Comparison of ENCODE assay signal across 25 cellular contexts in the genomic region with DNA sequence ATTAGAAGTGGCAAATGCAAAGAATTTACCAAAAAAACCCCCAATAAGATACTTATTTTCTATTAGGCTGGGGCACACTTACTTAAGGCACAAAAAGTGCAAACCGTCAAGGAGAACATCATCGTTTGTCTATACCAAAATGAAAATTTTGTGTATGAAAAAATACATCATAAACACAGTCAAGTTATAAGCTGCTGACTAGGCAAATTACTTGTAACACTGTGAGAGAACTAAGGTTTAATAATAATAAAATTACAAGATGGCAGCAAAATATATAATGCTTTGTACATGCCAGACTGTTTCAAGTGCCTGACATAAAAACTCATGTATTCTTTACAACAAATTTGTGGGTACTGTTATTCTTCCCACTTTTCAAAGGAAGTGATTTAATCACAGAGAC.
DNase-seq lines count a peak whose midpoint lies in the region; ATAC-seq, FAIRE-seq and TF ChIP-seq lines count a peak whose summit lies in the region.
"Had no signal": no experiment of that assay in that cellular context is flagged by ENCODE, and none has a peak within 500 bp of the region (broad histone marks: within the 10 kb centered on the region; RNA-seq: fewer than 3 reads in every experiment).

No MANE protein-coding gene starts in this region.

- H3K9me3 Mint-ChIP-seq in endothelial cell (ENCODE audit: unreplicated experiment): peaks cover 15% of the 10 kb centered on the region

- no peaks in the 10 kb centered on the region for H3K27me3 Mint-ChIP-seq in endothelial cell (ENCODE audit: unreplicated experiment)
- H3K27me3 Mint-ChIP-seq: CD4-positive, alpha-beta memory T cell; CD4-positive, CD25-positive, alpha-beta regulatory T cell had no signal

- H3K4me1 Mint-ChIP-seq in endothelial cell (ENCODE audit: unreplicated experiment): no peaks in the 10 kb centered on the region
- H3K4me1 Mint-ChIP-seq: CD14-positive monocyte; CD4-positive, alpha-beta memory T cell; CD4-positive, CD25-positive, alpha-beta regulatory T cell; CD8-positive, alpha-beta memory T cell had no signal

- H2AFZ ChIP-seq in HepG2 (ENCODE audit: low read length): no peak overlapping the region
- H2AFZ ChIP-seq in K562 (ENCODE audit: low read depth, low read length): no peak overlapping the region

- no peak for TF ChIP-seq CTCF in HepG2 (CRISPR knock-in tag; IDR thresholded peaks at IDR 0.05)
- no peak for TF ChIP-seq CTCF in right lobe of liver (IDR thresholded peaks at IDR 0.05)
- TF ChIP-seq CTCF in K562 (IDR thresholded peaks at IDR 0.05 in 2 of 3, conservative IDR thresholded peaks at IDR 0.05 in 1 of 3; ENCODE audit: insufficient read depth in 2 of 3, low read depth in 1 of 3, low read length in 3 of 3): no peak
- TF ChIP-seq CTCF in endothelial cell (IDR thresholded peaks at IDR 0.05; ENCODE audit: unreplicated experiment): no peak

- FAIRE-seq in HepG2 (lab: Jason Lieb, UNC) (no peak), K562 (lab: Jason Lieb, UNC) (no peak)
- FAIRE-seq: GM12878, GM12892, GM18507 had no signal

- H3K79me2 ChIP-seq in HepG2 (ENCODE audit: insufficient read depth, low read length) (no peaks in the 10 kb centered on the region), K562 (ENCODE audit: control insufficient read depth, insufficient read depth, low read length) (no peaks in the 10 kb centered on the region)

- in situ Hi-C loops in HepG2 (cut with HindIII; ENCODE audit: extremely low pct_ligation_motif_present, low pct_unique_long_range_greater_than_20kb) (no loop called here), K562 (cut with MboI) (no loop called here)

- DNase-seq in HepG2 (ENCODE audit: low spot score) (no peak), right lobe of liver (no peak), K562 (ENCODE audit: extremely low read depth in 1 of 4, low spot score in 3 of 4) (no peak), endothelial cell (ENCODE audit: low spot score) (no peak), NCI-H345 (lab: John Stamatoyannopoulos, UW) (no peak)
- DNase-seq: ACHN; BE2C; C1 segment of cervical spinal cord; CD4-positive, alpha-beta memory T cell; CD4-positive, CD25-positive, alpha-beta regulatory T cell; CD8-positive, alpha-beta memory T cell; COR-L47; DMS 273 treated with DMSO at 0.1 percent for 48 hours; DMS153; DMS53; DMS79; DND-41; EL; GDM1 had no signal

- H3K9ac ChIP-seq in HepG2 (ENCODE audit: insufficient read depth, low read depth, low read length) (no peak overlapping the region), K562 (ENCODE audit: insufficient read depth in 1 of 2, low read depth in 2 of 2, low read length in 2 of 2) (no peak overlapping the region)
- H3K9ac ChIP-seq: BLaER1 had no signal

- no peak for TF ChIP-seq EP300 in HepG2 (IDR thresholded peaks at IDR 0.05; ENCODE audit: low read depth in 2 of 2, low read length in 2 of 2)
- no peak for TF ChIP-seq EP300 in HepG2 (CRISPR knock-in tag; IDR thresholded peaks at IDR 0.05; ENCODE audit: borderline replicate concordance)
- TF ChIP-seq EP300 in K562 (IDR thresholded peaks at IDR 0.05; ENCODE audit: low read length): no peak

- no peaks in the 10 kb centered on the region for H4K20me1 ChIP-seq in HepG2 (ENCODE audit: insufficient read depth, low read length)
- H4K20me1 ChIP-seq in K562 (replicated peaks; ENCODE audit: control insufficient read depth, insufficient read depth, low read length): no peaks in the 10 kb centered on the region
- H4K20me1 ChIP-seq: BLaER1 had no signal

- H3K27ac ChIP-seq in HepG2 (ENCODE audit: extremely low read length, insufficient read depth, low read length): no peak overlapping the region
- no peak overlapping the region for H3K27ac ChIP-seq in right lobe of liver
- H3K27ac ChIP-seq in K562 (ENCODE audit: extremely low read depth, low read depth, low read length): no peak overlapping the region
- H3K27ac ChIP-seq: 22Rv1, BLaER1 had no signal

- H3K4me2 ChIP-seq in HepG2 (ENCODE audit: low read depth, low read length) (no peak overlapping the region), K562 (ENCODE audit: insufficient read depth, low read length) (no peak overlapping the region)
- H3K4me2 ChIP-seq: BLaER1 had no signal

- H3K9me1 ChIP-seq in K562 (ENCODE audit: control insufficient read depth, insufficient read depth, low read length): no peaks in the 10 kb centered on the region

- POLR2A ChIA-PET in HepG2 (lab: Yijun Ruan, JAX) (no interaction called here), K562 (lab: Yijun Ruan, JAX) (no interaction called here)

- BruUV-seq in HepG2 (replicated peaks; lab: Mats Ljungman, UMichigan) (no TSS peak), K562 (replicated peaks; lab: Mats Ljungman, UMichigan) (no TSS peak)

- H3K9me3 ChIP-seq in HepG2 (ENCODE audit: low read length) (no peaks in the 10 kb centered on the region), right lobe of liver (no peaks in the 10 kb centered on the region), K562 (replicated peaks; ENCODE audit: control insufficient read depth, insufficient read depth, low read depth, low read length) (0 out of 2 replicates have a peak, but pooled peaks cover 2% of the 10 kb centered on the region)
- H3K9me3 ChIP-seq: BE2C, BLaER1 had no signal

- no peaks in the 10 kb centered on the region for H3K36me3 Mint-ChIP-seq in endothelial cell (ENCODE audit: low read depth, unreplicated experiment)
- H3K36me3 Mint-ChIP-seq: CD14-positive monocyte; CD4-positive, alpha-beta memory T cell; CD4-positive, CD25-positive, alpha-beta regulatory T cell; CD8-positive, alpha-beta memory T cell had no signal

- H3K27me3 ChIP-seq in HepG2 (ENCODE audit: control insufficient read depth in 1 of 2, insufficient read depth in 2 of 2, low read length in 2 of 2): no peaks in the 10 kb centered on the region
- H3K27me3 ChIP-seq in right lobe of liver: no peaks in the 10 kb centered on the region
- H3K27me3 ChIP-seq in K562 (ENCODE audit: control insufficient read depth in 2 of 2, insufficient read depth in 2 of 2, low read length in 2 of 2): no peaks in the 10 kb centered on the region
- H3K27me3 ChIP-seq: BE2C, BLaER1 had no signal

- TF ChIP-seq POLR2A in HepG2 (IDR thresholded peaks at IDR 0.05; ENCODE audit: insufficient read depth in 1 of 2, low read depth in 2 of 2, low read length in 2 of 2) (no peak), right lobe of liver (IDR thresholded peaks at IDR 0.05) (no peak), K562 (conservative IDR thresholded peaks at IDR 0.05) (no peak)

- TF ChIP-seq RAD21 in HepG2 (CRISPR knock-in tag; IDR thresholded peaks at IDR 0.05): no peak
- no peak for TF ChIP-seq RAD21 in K562 (CRISPR knock-in tag; conservative IDR thresholded peaks at IDR 0.05 in 1 of 2, IDR thresholded peaks at IDR 0.05 in 1 of 2)

- intact Hi-C loops in HepG2 (cut with micrococcal nuclease; ENCODE audit: unreplicated experiment) (no loop called here), right lobe of liver (cut with DNase I) (no loop called here), K562 (cut with micrococcal nuclease) (no loop called here)

- H3K4me3 ChIP-seq in HepG2 (replicated peaks in 1 of 3; ENCODE audit: insufficient read depth in 1 of 3, low read depth in 2 of 3, low read length in 3 of 3) (no peak overlapping the region), right lobe of liver (no peak overlapping the region), K562 (no peak overlapping the region)
- H3K4me3 ChIP-seq: BLaER1, GM12878 had no signal

- ATAC-seq in HepG2: no peak
- no peak for ATAC-seq in right lobe of liver
- ATAC-seq in K562: no peak
- ATAC-seq: GM12878 had no signal

- H3K4me1 ChIP-seq in HepG2 (ENCODE audit: insufficient read depth, low read length) (no peaks in the 10 kb centered on the region), right lobe of liver (no peaks in the 10 kb centered on the region), K562 (replicated peaks in 1 of 2; ENCODE audit: control insufficient read depth in 2 of 2, insufficient read depth in 2 of 2, low read length in 2 of 2) (no peaks in the 10 kb centered on the region)
- H3K4me1 ChIP-seq: BE2C, BLaER1 had no signal

- H3K27ac Mint-ChIP-seq in endothelial cell (ENCODE audit: unreplicated experiment): no peak overlapping the region
- H3K27ac Mint-ChIP-seq: CD14-positive monocyte; CD4-positive, alpha-beta memory T cell; CD4-positive, CD25-positive, alpha-beta regulatory T cell; CD8-positive, alpha-beta memory T cell had no signal

- no peaks in the 10 kb centered on the region for H3K36me3 ChIP-seq in HepG2 (replicated peaks in 1 of 2; ENCODE audit: control insufficient read depth in 1 of 2, insufficient read depth in 2 of 2, low read length in 2 of 2)
- no peaks in the 10 kb centered on the region for H3K36me3 ChIP-seq in right lobe of liver
- no peaks in the 10 kb centered on the region for H3K36me3 ChIP-seq in K562 (ENCODE audit: control insufficient read depth, insufficient read depth, low read length)
- H3K36me3 ChIP-seq: BE2C, BLaER1 had no signal

- CTCF ChIA-PET in HepG2 (lab: Yijun Ruan, JAX; ENCODE audit: low intra/inter-chr PET ratio, low total read pairs): no interaction called here
- CTCF ChIA-PET in K562 (lab: Yijun Ruan, JAX; ENCODE audit: low intra/inter-chr PET ratio): no interaction called here

- WGBS in HepG2 (ENCODE audit: low lambda C conversion rate): 14% methylated on average over 2 of the region's 2 CpGs
- WGBS in right lobe of liver (ENCODE audit: insufficient coverage, low coverage, low lambda C conversion rate, missing lambda C conversion rate): 50% methylated on average over 2 of the region's 2 CpGs
- 0% methylated on average over 2 of the region's 2 CpGs for WGBS in K562 (ENCODE audit: insufficient coverage, low coverage, missing lambda C conversion rate)

- no peak overlapping the region for H3K4me3 Mint-ChIP-seq in endothelial cell (ENCODE audit: unreplicated experiment)
- H3K4me3 Mint-ChIP-seq: CD14-positive monocyte; CD4-positive, alpha-beta memory T cell; CD4-positive, CD25-positive, alpha-beta regulatory T cell; CD8-positive, alpha-beta memory T cell had no signal

TF ChIP-seq in HepG2, 621 proteins besides CTCF, POLR2A, EP300 and RAD21 (continues in another document):
- peak; percentile 90 for TF ChIP-seq MAFF (IDR thresholded peaks at IDR 0.05; ENCODE audit: low read depth, low read length)
- no peak for TF ChIP-seq ZNF331 (CRISPR knock-in tag; IDR thresholded peaks at IDR 0.05)
- no peak for TF ChIP-seq FOXA1 (IDR thresholded peaks at IDR 0.05)
- no peak for TF ChIP-seq FOXA1 (CRISPR knock-in tag; IDR thresholded peaks at IDR 0.05)
- TF ChIP-seq ZNF567 (CRISPR knock-in tag; IDR thresholded peaks at IDR 0.05; ENCODE audit: borderline replicate concordance): no peak
- no peak for TF ChIP-seq ZNF589 (CRISPR knock-in tag; conservative IDR thresholded peaks at IDR 0.05)

TF ChIP-seq in K562, 482 proteins besides CTCF, POLR2A, EP300 and RAD21 (continues in another document):
- TF ChIP-seq MAFK (IDR thresholded peaks at IDR 0.05; ENCODE audit: low read length) (peak; percentile 84), KDM5B (IDR thresholded peaks at IDR 0.05; ENCODE audit: insufficient replicate concordance, low read depth, low read length) (no peak), MAFF (IDR thresholded peaks at IDR 0.05; ENCODE audit: low read length) (peak; percentile 71), HDAC1 (IDR thresholded peaks at IDR 0.05) (no peak), C11orf30 (IDR thresholded peaks at IDR 0.05; ENCODE audit: low read depth) (peak; percentile 45; the same call in 1 of the 2 replicates), PRPF4 (IDR thresholded peaks at IDR 0.05; ENCODE audit: insufficient read depth, low read depth, low read length, poor library complexity, severe bottlenecking) (no peak), ZNF316 (IDR thresholded peaks at IDR 0.05) (peak; percentile 75), BHLHE40 (IDR thresholded peaks at IDR 0.05; ENCODE audit: low read length) (no peak)

Comparison
In these comparisons a context has a peak if more than half of its experiments do, and no peak if none do; other contexts are left out.
1. Of the 241 proteins assayed by ChIP-seq in both HepG2 and K562: peak only in HepG2: none; only in K562: MAFG; in both: MAFF and MAFK; in neither: 238.